ENCODE assay signal across 20 cellular contexts in the genomic region with DNA sequence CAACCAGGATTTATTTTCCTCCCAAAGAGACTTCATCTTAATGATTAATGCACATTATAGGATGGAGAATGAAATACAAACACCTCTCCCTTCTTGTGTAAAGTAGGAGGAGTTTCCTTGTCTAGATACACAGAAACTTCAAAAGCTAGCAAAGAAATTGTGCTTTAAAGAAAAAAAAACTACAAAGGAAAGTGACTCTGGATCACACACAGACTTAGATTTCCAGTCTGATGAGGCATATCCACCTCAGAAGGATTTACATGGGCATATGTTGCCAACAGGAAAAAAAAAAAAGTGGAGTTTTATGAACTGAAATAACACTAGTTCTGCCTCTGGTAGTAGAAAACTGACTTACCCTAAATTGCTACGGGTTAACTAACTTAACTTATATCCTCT.
DNase-seq lines count a peak whose midpoint lies in the region; ATAC-seq and TF ChIP-seq lines count a peak whose summit lies in the region.
"Had no signal": no experiment of that assay in that cellular context is flagged by ENCODE, and none has a peak within 500 bp of the region (broad histone marks: within the 10 kb centered on the region; RNA-seq: fewer than 3 reads in every experiment).

No MANE protein-coding gene starts in this region.

- no peak for TF ChIP-seq POLR2A in uterus (IDR thresholded peaks at IDR 0.05)

- peak overlapping the region; percentile 16 for H3K9ac ChIP-seq in muscle layer of colon (ENCODE audit: low read length)

- H3K27ac ChIP-seq in WERI-Rb-1 (peak overlapping the region; percentile 63), muscle layer of colon (ENCODE audit: low read depth, low read length) (peak overlapping the region; percentile 36), uterus (peak overlapping the region; percentile 65 to 94)
- H3K27ac ChIP-seq in effector memory CD4-positive, alpha-beta T cell (ENCODE audit: insufficient read depth, low read length, poor library complexity, severe bottlenecking): no peak overlapping the region
- H3K27ac ChIP-seq: 22Rv1 had no signal

- H3K36me3 ChIP-seq in WERI-Rb-1: no peaks in the 10 kb centered on the region
- H3K36me3 ChIP-seq in muscle layer of colon (ENCODE audit: insufficient read depth, low read length): no peaks in the 10 kb centered on the region
- H3K36me3 ChIP-seq in uterus: no peaks in the 10 kb centered on the region
- no peaks in the 10 kb centered on the region for H3K36me3 ChIP-seq in effector memory CD4-positive, alpha-beta T cell (ENCODE audit: control insufficient read depth, insufficient read depth, low read length)
- H3K36me3 ChIP-seq: BE2C had no signal

- H3K27me3 ChIP-seq in WERI-Rb-1 (ENCODE audit: insufficient read depth, low read depth, severe bottlenecking) (no peaks in the 10 kb centered on the region), muscle layer of colon (ENCODE audit: control insufficient read depth in 1 of 2, insufficient read depth in 2 of 2, low read length in 2 of 2) (no peaks in the 10 kb centered on the region), uterus (no peaks in the 10 kb centered on the region)
- H3K27me3 ChIP-seq in effector memory CD4-positive, alpha-beta T cell (replicated peaks; ENCODE audit: control insufficient read depth, insufficient read depth, low read length, poor library complexity, severe bottlenecking): no peaks in the 10 kb centered on the region
- H3K27me3 ChIP-seq: BE2C had no signal

- DNase-seq in DMS79 treated with DMSO at 0.1 percent for 48 hours (lab: John Stamatoyannopoulos, UW) (peak; percentile 41), DMS79 (lab: John Stamatoyannopoulos, UW) (no peak), WERI-Rb-1 (no peak), uterus (no peak), RKO (ENCODE audit: low spot score) (no peak)
- no peak for DNase-seq in effector memory CD4-positive, alpha-beta T cell
- DNase-seq: BE2C; CD4-positive, alpha-beta T cell; DND-41; GDM1; NCI-H1436; NCI-H2029; NCI-H524; SIG-M5 had no signal

- no peak for ATAC-seq in HG02981 (IDR thresholded peaks at IDR 0.05; ENCODE audit: unreplicated experiment)
- ATAC-seq: GM12878, GM23338, HCT116 had no signal

- H3K4me1 ChIP-seq in muscle layer of colon (ENCODE audit: insufficient read depth, low read length): peaks cover 36% of the 10 kb centered on the region
- no peaks in the 10 kb centered on the region for H3K4me1 ChIP-seq in uterus
- H3K4me1 ChIP-seq in effector memory CD4-positive, alpha-beta T cell (ENCODE audit: control insufficient read depth, insufficient read depth, low read length, poor library complexity, severe bottlenecking): no peaks in the 10 kb centered on the region
- H3K4me1 ChIP-seq: BE2C had no signal

- no peaks in the 10 kb centered on the region for H3K9me3 ChIP-seq in WERI-Rb-1 (ENCODE audit: severe bottlenecking)
- H3K9me3 ChIP-seq in muscle layer of colon (ENCODE audit: low read length): no peaks in the 10 kb centered on the region
- H3K9me3 ChIP-seq in uterus: no peaks in the 10 kb centered on the region
- H3K9me3 ChIP-seq in effector memory CD4-positive, alpha-beta T cell (ENCODE audit: control insufficient read depth, low read length): no peaks in the 10 kb centered on the region
- H3K9me3 ChIP-seq: BE2C had no signal

- TF ChIP-seq CTCF in WERI-Rb-1 (IDR thresholded peaks at IDR 0.05; ENCODE audit: low read depth, low read length) (no peak), uterus (IDR thresholded peaks at IDR 0.05) (no peak)

- intact Hi-C loops in uterus (cut with DNase I; ENCODE audit: low total_unique reads): no loop called here

- H3K4me3 ChIP-seq in WERI-Rb-1 (ENCODE audit: low read depth, low read length): no peak overlapping the region
- no peak overlapping the region for H3K4me3 ChIP-seq in muscle layer of colon (ENCODE audit: low read depth in 1 of 2, low read length in 2 of 2)
- H3K4me3 ChIP-seq in uterus: no peak overlapping the region
- H3K4me3 ChIP-seq in effector memory CD4-positive, alpha-beta T cell (ENCODE audit: insufficient read depth, low read depth, low read length, poor library complexity, severe bottlenecking): no peak overlapping the region
- H3K4me3 ChIP-seq: GM12878, GM23338 had no signal
